ENCODE assay signal across 24 cellular contexts in the genomic region with DNA sequence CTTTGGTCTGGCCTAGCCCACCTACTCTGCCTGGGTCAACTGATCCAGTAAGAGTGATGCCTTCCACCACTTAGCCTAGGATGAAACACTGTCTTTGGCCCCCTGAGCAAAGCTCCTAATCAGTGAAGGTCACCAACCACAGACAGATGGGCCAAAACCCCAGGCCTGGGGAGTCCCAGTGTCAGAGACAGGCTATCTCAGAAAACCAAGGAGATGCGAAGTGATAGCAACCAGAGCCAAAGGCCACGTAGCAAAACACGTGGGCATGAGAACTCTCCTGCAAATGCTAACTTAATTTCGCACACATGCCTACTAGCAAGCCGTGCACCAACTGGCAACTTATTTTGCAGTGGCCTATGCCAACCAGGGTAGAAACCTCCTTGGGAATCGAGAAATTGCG.
"Had no signal": no experiment of that assay in that cellular context is flagged by ENCODE, and none has a peak within 500 bp of the region (broad histone marks: within the 10 kb centered on the region; RNA-seq: fewer than 3 reads in every experiment).

No MANE protein-coding gene starts in this region.

- H3K9me3 Mint-ChIP-seq: activated naive CD4-positive, alpha-beta T cell treated with anti-CD3 and anti-CD28 coated beads, Interleukin-2, amount 50 U/mL, for 72 hours; activated naive CD8-positive, alpha-beta T cell treated with anti-CD3 and anti-CD28 coated beads, Interleukin-2, amount 50 U/mL, for 24 hours had no signal

- H3K4me3 Mint-ChIP-seq: activated CD8-positive, alpha-beta T cell treated with anti-CD3 and anti-CD28 coated beads, Interleukin-2, amount 10 ng/mL, durations not matched to agents 7 days and 5 days; activated naive CD8-positive, alpha-beta T cell treated with anti-CD3 and anti-CD28 coated beads, Interleukin-2, amount 50 U/mL, for 24 hours; brain; WTC11 had no signal

- H3K36me3 Mint-ChIP-seq: activated naive CD4-positive, alpha-beta T cell treated with anti-CD3 and anti-CD28 coated beads, Interleukin-2, amount 50 U/mL, for 72 hours had no signal

- H3K27ac Mint-ChIP-seq: activated CD8-positive, alpha-beta T cell treated with anti-CD3 and anti-CD28 coated beads, Interleukin-2, amount 10 ng/mL, durations not matched to agents 7 days and 5 days; activated naive CD8-positive, alpha-beta T cell treated with anti-CD3 and anti-CD28 coated beads, Interleukin-2, amount 50 U/mL, for 24 hours had no signal

- ATAC-seq: activated CD8-positive, alpha-beta T cell treated with anti-CD3 and anti-CD28 coated beads, Interleukin-2, amount 10 ng/mL, durations not matched to agents 7 days and 5 days; activated naive CD4-positive, alpha-beta T cell treated with anti-CD3 and anti-CD28 coated beads, Interleukin-2, amount 50 U/mL, for 72 hours; activated naive CD8-positive, alpha-beta T cell treated with anti-CD3 and anti-CD28 coated beads, Interleukin-2, amount 50 U/mL, for 24 hours; WTC11 had no signal

- H3K27ac ChIP-seq: PC-9 had no signal

- H3K4me3 ChIP-seq: PC-9 had no signal

- DNase-seq: activated CD4-positive, alpha-beta T cell treated with anti-CD3 and anti-CD28 coated beads for 48 hours; activated CD4-positive, alpha-beta T cell treated with anti-CD3 and anti-CD28 coated beads, Interleukin-2, amount 50 U/mL, for 4 hours; activated CD4-positive, CD25-positive, alpha-beta regulatory T cell treated with anti-CD3 and anti-CD28 coated beads, Interleukin-2, amount 50 U/mL, for 72 hours; activated CD8-positive, alpha-beta memory T cell treated with anti-CD3 and anti-CD28 coated beads, Interleukin-2, amount 50 U/mL, for 48 hours; activated CD8-positive, alpha-beta T cell treated with anti-CD3 and anti-CD28 coated beads, Interleukin-2, amount 10 ng/mL, durations not matched to agents 7 days and 5 days; activated effector memory CD4-positive, alpha-beta T cell treated with Interleukin-2 at 50 U/mL for 16 hours; activated naive CD4-positive, alpha-beta T cell treated with Interleukin-2 at 50 U/mL for 16 hours; activated naive CD8-positive, alpha-beta T cell treated with anti-CD3 and anti-CD28 coated beads, Interleukin-2, amount 50 U/mL, for 24 hours; activated T-cell treated with anti-CD3 and anti-CD28 coated beads, Interleukin-2, amount 50 U/mL, for 1 hour; amniotic stem cell; cerebellar nuclear complex; Kasumi-1; NCI-H146; NCI-H187 treated with DMSO at 0.1 percent for 48 hours; NCI-H2081 treated with DMSO at 0.1 percent for 48 hours; NCI-H446; NCI-H524; PC-9; SHP77 treated with DMSO at 0.1 percent for 48 hours; T-helper 2 cell; T1000 had no signal

- H3K27me3 Mint-ChIP-seq: activated naive CD8-positive, alpha-beta T cell treated with anti-CD3 and anti-CD28 coated beads, Interleukin-2, amount 50 U/mL, for 24 hours had no signal
